Comparison of ENCODE assay signal across 8 cellular contexts in genomic region chr12:102883204-102883799, GRCh38. TPM values are rescaled to one million over a fixed set of nuclear protein-coding genes. Genes with fewer than 3 reads are reported as not detected.
DNase-seq lines count a peak whose midpoint lies in the region; ATAC-seq and TF ChIP-seq lines count a peak whose summit lies in the region.

No MANE protein-coding gene starts in this region.

- no peak overlapping the region for H3K4me3 ChIP-seq in Loucy (ENCODE audit: low read length, poor library complexity, severe bottlenecking)
- no peak overlapping the region for H3K4me3 ChIP-seq in ascending aorta

- no peaks in the 10 kb centered on the region for H3K9me2 ChIP-seq in Loucy (replicated peaks; ENCODE audit: low read depth, low read length)

- no peaks in the 10 kb centered on the region for H3K79me2 ChIP-seq in Loucy (ENCODE audit: insufficient read depth, low read length)

- TF ChIP-seq CTCF in Loucy (conservative IDR thresholded peaks at IDR 0.05; ENCODE audit: low read length): peak; percentile 87
- peak; percentile 87 for TF ChIP-seq CTCF in RWPE1 (conservative IDR thresholded peaks at IDR 0.05; ENCODE audit: low read depth)
- TF ChIP-seq CTCF in ascending aorta (IDR thresholded peaks at IDR 0.05): peak in 2 of 3 experiments; percentile 41 to 60

- no peak overlapping the region for H3K4me2 ChIP-seq in Loucy (ENCODE audit: low read depth, low read length, poor library complexity, severe bottlenecking)

- CTCF ChIA-PET in RWPE1 (lab: Yijun Ruan, JAX): interaction anchor here (0.6 to 1.4 kb wide), 10 partner anchors 9 to 1123 kb away, joined by 3 to 16 read pairs (median 3); no protein-coding TSS in a partner anchor

- H3K36me3 ChIP-seq in Loucy (ENCODE audit: insufficient read depth, low read length) (no peaks in the 10 kb centered on the region), ascending aorta (no peaks in the 10 kb centered on the region)

- H3K4me1 ChIP-seq in Loucy (ENCODE audit: insufficient read depth, low read length, poor library complexity, severe bottlenecking) (no peaks in the 10 kb centered on the region), ascending aorta (no peaks in the 10 kb centered on the region)

- POLR2A ChIA-PET in RWPE1 (lab: Yijun Ruan, JAX; ENCODE audit: low non-redundant PET): no interaction called here

- intact Hi-C loops in Right ventricle myocardium superior (cut with DNase I) (loop anchor here (5.0 kb wide), 1 partner anchor 664 kb away; no protein-coding TSS in a partner anchor), Right ventricle myocardium inferior (cut with DNase I) (loop anchor here (5.0 kb wide), 2 partner anchors 664 to 941 kb away; no protein-coding TSS in a partner anchor), ascending aorta (cut with DNase I) (loop anchor here (2.0 kb wide), 1 partner anchor 665 kb away; no protein-coding TSS in a partner anchor)

- no peak overlapping the region for H3K9ac ChIP-seq in Loucy (ENCODE audit: low read depth, low read length, poor library complexity, severe bottlenecking)

- H3F3A ChIP-seq in Loucy (ENCODE audit: low read depth): no peaks in the 10 kb centered on the region

- H3K27me3 ChIP-seq in Loucy (ENCODE audit: insufficient read depth, low read length, poor library complexity, severe bottlenecking) (no peaks in the 10 kb centered on the region), ascending aorta (no peaks in the 10 kb centered on the region)

- no peak overlapping the region for H3K27ac ChIP-seq in RWPE1
- no peak overlapping the region for H3K27ac ChIP-seq in ascending aorta

- H2AFZ ChIP-seq in Loucy (ENCODE audit: low read length): no peak overlapping the region

- DNase-seq in Right ventricle myocardium superior (peak; percentile 53), Right ventricle myocardium inferior (ENCODE audit: missing footprints) (no peak), RWPE1 (ENCODE audit: low spot score) (peak; percentile 40), ascending aorta (ENCODE audit: low spot score in 2 of 2) (no peak), hypothalamus (lab: John Stamatoyannopoulos, UW) (peak in 32 of 51 donors; percentile 6 to 67 (median 24))
- DNase-seq in stimulated activated CD4-positive, alpha-beta T cell treated with anti-CD3 and anti-CD28 coated beads, Interleukin-12 subunit alpha, Interleukin-12 subunit beta, amount 100 ng/mL, for 48 hours (ENCODE audit: low read depth in 2 of 3, low spot score in 1 of 3): peak; percentile 13 to 26 (median 15)

- peak; percentile 75 for ATAC-seq in Right ventricle myocardium superior (ENCODE audit: poor library complexity)
- no peak for ATAC-seq in Right ventricle myocardium inferior
- no peak for ATAC-seq in HG02870 (IDR thresholded peaks at IDR 0.05; ENCODE audit: unreplicated experiment)

- H3K9me3 ChIP-seq in Loucy (ENCODE audit: insufficient read depth, low read depth, low read length) (no peaks in the 10 kb centered on the region), ascending aorta (no peaks in the 10 kb centered on the region)

- no peaks in the 10 kb centered on the region for H4K20me1 ChIP-seq in Loucy (ENCODE audit: insufficient read depth, low read length, poor library complexity, severe bottlenecking)

RNA-seq across cellular contexts. Expression of gene PAH, which starts 33.7 kb away (rescaled TPM):
- total RNA-seq in Right ventricle myocardium superior (0.51 TPM), Right ventricle myocardium inferior (not detected), ascending aorta (not detected)

Comparison
In these comparisons a context has a peak if more than half of its experiments do, and no peak if none do; other contexts are left out.
1. DNase-seq: peak in Right ventricle myocardium superior (single experiment), RWPE1 (single experiment), hypothalamus (32 of 51) and stimulated activated CD4-positive, alpha-beta T cell treated with anti-CD3 and anti-CD28 coated beads, Interleukin-12 subunit alpha, Interleukin-12 subunit beta, amount 100 ng/mL, for 48 hours (3 of 3); none in Right ventricle myocardium inferior (single experiment) and ascending aorta (0 of 2).
2. Peak in every context shown above with its lines, with median percentiles within 50 percentile points of each other: CTCF ChIP-seq.